ENCODE assay signal across 8 cellular contexts in the genomic region with DNA sequence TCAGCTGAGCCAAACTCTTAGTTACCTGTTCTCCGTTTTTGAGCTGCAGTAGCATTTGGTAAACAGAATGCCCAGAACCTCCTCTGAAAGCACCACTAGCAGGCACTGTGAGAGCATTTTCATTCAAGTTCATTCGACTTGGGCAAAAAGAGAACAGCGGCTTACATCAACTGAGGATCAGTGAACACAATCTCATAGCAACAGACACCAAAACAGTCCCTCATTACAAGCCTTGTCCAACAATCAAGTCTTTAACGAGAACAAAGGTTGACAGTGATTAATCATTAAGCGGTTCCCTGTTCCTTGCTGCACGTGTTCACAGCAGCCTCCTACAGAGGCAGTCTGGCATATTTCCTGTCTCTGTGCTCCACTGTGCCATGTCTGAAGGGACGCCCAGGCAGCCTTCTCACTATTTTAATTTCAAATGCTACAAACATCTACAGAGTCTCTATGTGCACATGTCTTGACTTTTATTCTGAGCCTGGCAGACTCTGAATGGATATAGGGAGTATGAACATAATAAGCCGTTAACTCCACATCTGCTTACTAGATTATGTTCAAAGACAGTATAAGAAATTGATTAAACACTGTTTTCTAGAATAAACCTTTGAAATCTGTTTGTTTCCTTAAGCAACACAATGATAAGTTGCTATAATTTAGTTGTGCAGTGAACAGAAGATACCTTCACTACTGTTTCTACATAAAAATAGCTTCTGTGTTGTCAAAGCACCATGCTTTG.
A peak's percentile ranks its signal among the peaks of the same experiment; 100 is the strongest.
DNase-seq lines count a peak whose midpoint lies in the region; ATAC-seq, FAIRE-seq and TF ChIP-seq lines count a peak whose summit lies in the region.

No MANE protein-coding gene starts in this region.

- H3K27me3 ChIP-seq in CD8-positive, alpha-beta T cell (ENCODE audit: insufficient read depth, low read length), result no peaks in the 10 kb centered on the region
- H3K27me3 ChIP-seq in adipocyte (replicated peaks; ENCODE audit: control insufficient read depth, insufficient read depth, low read length), result no peaks in the 10 kb centered on the region
- H3K27me3 ChIP-seq in left ventricle myocardium inferior (ENCODE audit: low read depth), result no peaks in the 10 kb centered on the region

- peak; percentile 95 for FAIRE-seq in RCC 7860 (lab: Jason Lieb, UNC)

- no peaks in the 10 kb centered on the region for H3K27me3 Mint-ChIP-seq in CD8-positive, alpha-beta T cell (ENCODE audit: low read depth)

- H3K9me3 Mint-ChIP-seq in CD8-positive, alpha-beta T cell, result no peaks in the 10 kb centered on the region

- H3K4me3 ChIP-seq in CD8-positive, alpha-beta T cell (ENCODE audit: low read depth, low read length), result no peak overlapping the region
- H3K4me3 ChIP-seq in adipocyte (ENCODE audit: low read length) (peak overlapping the region; percentile 54), left ventricle myocardium inferior (peak overlapping the region; percentile 2)

- H3K9me3 ChIP-seq in CD8-positive, alpha-beta T cell (ENCODE audit: low read length), result no peaks in the 10 kb centered on the region
- H3K9me3 ChIP-seq in adipocyte (ENCODE audit: control insufficient read depth, low read length), result no peaks in the 10 kb centered on the region
- H3K9me3 ChIP-seq in left ventricle myocardium inferior (replicated peaks), result no peaks in the 10 kb centered on the region

- POLR2A ChIA-PET in CD8-positive, alpha-beta T cell (lab: Charles Lee), result interaction anchor here (0.9 kb wide), 1 partner anchor 331 kb away, joined by 4 read pairs; a partner anchor contains a TSS

- intact Hi-C loops in CD8-positive, alpha-beta T cell (cut with DNase I, micrococcal nuclease), result loop anchor here (1.0 to 10.0 kb wide), 10 partner anchors 43 to 380 kb away; a partner anchor contains a TSS
- intact Hi-C loops in left ventricle myocardium inferior (cut with micrococcal nuclease), result no loop called here

- peak; percentile 73 for ATAC-seq in CD8-positive, alpha-beta T cell
- ATAC-seq in GM19324 (IDR thresholded peaks at IDR 0.05; ENCODE audit: low FRiP score, unreplicated experiment) (peak; percentile 92), HG03378 (IDR thresholded peaks at IDR 0.05; ENCODE audit: unreplicated experiment) (peak; percentile 94)

- peak; percentile 25 to 78 (median 50) for DNase-seq in CD8-positive, alpha-beta T cell
- peak; percentile 95 for DNase-seq in RCC 7860 (ENCODE audit: low spot score)
- DNase-seq in adipocyte (ENCODE audit: low read depth), result peak; percentile 60
- no peak for DNase-seq in left ventricle myocardium inferior
- peak; percentile 81 for DNase-seq in retina
- DNase-seq in NOMO-1 treated with DMSO at 0.1 percent for 48 hours (lab: John Stamatoyannopoulos, UW; ENCODE audit: unreplicated experiment), result no peak

- H3K9ac ChIP-seq in adipocyte (ENCODE audit: low read length), result peak overlapping the region; percentile 30

- peak overlapping the region; percentile 33 for H3K4me3 Mint-ChIP-seq in CD8-positive, alpha-beta T cell

- H3K4me1 ChIP-seq in CD8-positive, alpha-beta T cell (ENCODE audit: insufficient read depth, low read length), result peaks cover 55% of the 10 kb centered on the region
- peaks cover 38% of the 10 kb centered on the region for H3K4me1 ChIP-seq in adipocyte (ENCODE audit: control insufficient read depth, insufficient read depth, low read length)
- peaks cover 17% of the 10 kb centered on the region for H3K4me1 ChIP-seq in left ventricle myocardium inferior

- peak overlapping the region; percentile 48 for H3K27ac ChIP-seq in CD8-positive, alpha-beta T cell (ENCODE audit: low read depth, low read length)
- peak overlapping the region; percentile 52 for H3K27ac ChIP-seq in left ventricle myocardium inferior (replicated peaks)

- no peaks in the 10 kb centered on the region for H3K36me3 ChIP-seq in CD8-positive, alpha-beta T cell (ENCODE audit: insufficient read depth, low read length)
- no peaks in the 10 kb centered on the region for H3K36me3 ChIP-seq in adipocyte (ENCODE audit: control insufficient read depth, insufficient read depth, low read length, severe bottlenecking)
- H3K36me3 ChIP-seq in left ventricle myocardium inferior, result no peaks in the 10 kb centered on the region

- TF ChIP-seq CTCF in CD8-positive, alpha-beta T cell (IDR thresholded peaks at IDR 0.05), result peak; percentile 52
- TF ChIP-seq CTCF in left ventricle myocardium inferior (IDR thresholded peaks at IDR 0.05; ENCODE audit: borderline replicate concordance), result peak; percentile 54

- peak overlapping the region; percentile 94 for H3K27ac Mint-ChIP-seq in CD8-positive, alpha-beta T cell

- CTCF ChIA-PET in CD8-positive, alpha-beta T cell (lab: Charles Lee), result interaction anchor here (0.6 to 6.2 kb wide), 12 partner anchors 10 to 1019 kb away, joined by 3 to 57 read pairs (median 3); a partner anchor contains a TSS

- H3K36me3 Mint-ChIP-seq in CD8-positive, alpha-beta T cell, result peaks cover 5% of the 10 kb centered on the region

- H3K4me1 Mint-ChIP-seq in CD8-positive, alpha-beta T cell (ENCODE audit: low read depth), result peaks cover 17% of the 10 kb centered on the region

Comparison
In these comparisons a context has a peak if more than half of its experiments do, and no peak if none do; other contexts are left out.
1. DNase-seq: peak in CD8-positive, alpha-beta T cell (7 of 7), RCC 7860 (single experiment), adipocyte (single experiment) and retina (single experiment); none in left ventricle myocardium inferior (single experiment) and NOMO-1 treated with DMSO at 0.1 percent for 48 hours (single experiment).
2. Peak in every context shown above with its lines, with median percentiles within 50 percentile points of each other: ATAC-seq.